8 cellular contexts compared by ENCODE assay signal in the genomic region with DNA sequence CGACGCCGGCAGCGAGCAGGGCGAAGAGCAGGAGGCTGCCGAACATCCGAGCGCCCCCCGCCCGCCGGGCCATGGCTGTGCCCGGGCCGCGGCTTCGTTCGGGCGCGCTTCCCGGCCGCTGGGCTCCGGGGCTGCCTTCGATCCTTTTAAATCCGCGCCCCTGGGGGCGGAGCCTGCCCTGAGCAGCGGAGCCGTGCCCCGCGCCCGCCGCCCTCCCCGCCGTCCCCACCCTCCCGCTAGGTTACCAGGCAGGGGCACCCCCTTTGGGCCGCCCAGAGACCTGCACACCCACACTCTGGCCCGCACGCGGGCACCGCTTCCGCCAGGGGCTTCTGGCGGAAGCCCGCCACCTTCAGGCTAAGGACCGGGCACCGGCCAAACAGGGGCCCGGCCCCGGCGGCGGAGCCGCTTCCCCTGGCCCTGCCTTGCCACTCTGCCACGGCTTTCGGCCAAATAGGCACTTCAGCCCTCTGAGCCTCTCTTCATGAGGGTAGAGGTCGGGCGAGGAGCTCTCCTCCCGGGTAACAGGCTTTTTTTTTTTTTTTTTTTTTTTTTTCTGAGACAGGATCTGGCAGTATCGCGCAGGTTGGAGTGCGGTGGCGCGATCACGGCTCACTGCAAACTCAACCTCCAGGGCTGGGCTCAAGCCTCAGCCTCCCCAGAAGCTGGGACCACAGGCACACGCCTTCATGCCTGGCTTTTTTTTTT. TPM values are rescaled to one million over a fixed set of nuclear protein-coding genes. Genes with fewer than 3 reads are reported as not detected.
DNase-seq lines count a peak whose midpoint lies in the region; ATAC-seq, FAIRE-seq and TF ChIP-seq lines count a peak whose summit lies in the region.

A gene with protein sequence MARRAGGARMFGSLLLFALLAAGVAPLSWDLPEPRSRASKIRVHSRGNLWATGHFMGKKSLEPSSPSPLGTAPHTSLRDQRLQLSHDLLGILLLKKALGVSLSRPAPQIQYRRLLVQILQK (minus strand): TSS at position 120 of the 708 bp plus-strand sequence. CDS start 47 bp downstream, at position 73.

- H3K4me3 ChIP-seq in AG04449 (ENCODE audit: low read depth, low read length) (peak within 1 kb of the TSS; percentile 57), kidney (ENCODE audit: low read length in 2 of 2) (peak within 1 kb of the TSS; percentile 61 to 63)

- CTCF ChIA-PET in AG04449 (lab: Yijun Ruan, JAX): interaction anchor here (0.6 to 3.6 kb wide), 14 partner anchors 8 to 330 kb away, joined by 3 to 26 read pairs (median 4); a partner anchor contains a TSS

- peaks cover 10 to 21% of the 10 kb centered on the region in 2 donors for H3K4me1 ChIP-seq in kidney (ENCODE audit: control insufficient read depth in 1 of 2, insufficient read depth in 1 of 2, low read depth in 1 of 2, low read length in 2 of 2)

- H3K27ac ChIP-seq in kidney (ENCODE audit: low read depth in 2 of 2, low read length in 2 of 2): peak within 1 kb of the TSS; percentile 60 to 69

- no peaks in the 10 kb centered on the region for H3K36me3 ChIP-seq in kidney (ENCODE audit: control insufficient read depth in 1 of 2, insufficient read depth in 2 of 2, low read length in 2 of 2)

- POLR2A ChIA-PET in AG04449 (lab: Yijun Ruan, JAX): interaction anchor here (0.6 to 1.5 kb wide), 7 partner anchors 9 to 253 kb away, joined by 3 to 7 read pairs (median 3); a partner anchor contains a TSS

- no peak for FAIRE-seq in kidney (lab: Jason Lieb, UNC)

- H3K9ac ChIP-seq in kidney (ENCODE audit: low read length in 2 of 2): peak within 1 kb of the TSS; percentile 55 to 63

- intact Hi-C loops in kidney (cut with DNase I): no loop called here

- peak; percentile 67 for ATAC-seq in GM18867 (IDR thresholded peaks at IDR 0.05; ENCODE audit: unreplicated experiment)
- ATAC-seq in HG03097 (IDR thresholded peaks at IDR 0.05; ENCODE audit: low FRiP score, unreplicated experiment): peak; percentile 68
- peak; percentile 75 for ATAC-seq in activated CD4-positive, CD25-positive, alpha-beta regulatory T cell treated with anti-CD3 and anti-CD28 coated beads, Interleukin-2, amount 50 U/mL, for 24 hours

- no peaks in the 10 kb centered on the region for H3K9me3 ChIP-seq in kidney (ENCODE audit: control insufficient read depth in 1 of 2, low read length in 2 of 2)

- TF ChIP-seq CTCF in AG04449 (IDR thresholded peaks at IDR 0.05; ENCODE audit: insufficient read depth, low read length, missing control alignments) (peak; percentile 71), kidney (IDR thresholded peaks at IDR 0.05; ENCODE audit: borderline replicate concordance, extremely low read depth, insufficient read depth) (peak; percentile 46)

- no peak for DNase-seq in AG04449 (ENCODE audit: low read depth, low spot score)
- DNase-seq in NCI-H2227 (lab: John Stamatoyannopoulos, UW; ENCODE audit: unreplicated experiment): peak; percentile 83
- peak; percentile 85 for DNase-seq in central memory CD4-positive, alpha-beta T cell
- peak; percentile 95 for DNase-seq in kidney
- peak; percentile 88 for DNase-seq in stimulated activated CD4-positive, alpha-beta T cell treated with anti-CD3 and anti-CD28 coated beads, Interleukin-15, amount 100 ng/mL, for 24 hours

RNA-seq across cellular contexts. Expression of the gene that starts here (rescaled TPM):
- total RNA-seq in kidney: 11.8 TPM
- polyA plus RNA-seq in kidney (ENCODE audit: insufficient read depth, low read depth, low replicate concordance): 19.7 TPM
